ENCODE assay signal across 27 cellular contexts in genomic region chr3:13051581-13051980, GRCh38.
"Had no signal": no experiment of that assay in that cellular context is flagged by ENCODE, and none has a peak within 500 bp of the region (broad histone marks: within the 10 kb centered on the region; RNA-seq: fewer than 3 reads in every experiment).

No MANE protein-coding gene starts in this region.

- H3K9me3 ChIP-seq: esophagus muscularis mucosa, gastroesophageal sphincter, heart left ventricle, neutrophil, pancreas, right lobe of liver, stomach, thyroid gland, vagina had no signal

- H3K79me2 ChIP-seq: hepatocyte had no signal

- H2AFZ ChIP-seq: hepatocyte had no signal

- H3K4me2 ChIP-seq: hepatocyte, smooth muscle cell had no signal

- H3K36me3 ChIP-seq: esophagus muscularis mucosa, gastroesophageal sphincter, heart left ventricle, neutrophil, pancreas, right lobe of liver, stomach, thyroid gland, vagina had no signal

- ATAC-seq: foreskin keratinocyte; gastroesophageal sphincter; left lobe of liver; naive thymus-derived CD4-positive, alpha-beta T cell; pancreas; right lobe of liver had no signal

- H3K27me3 ChIP-seq: esophagus muscularis mucosa, gastroesophageal sphincter, heart left ventricle, hepatocyte, pancreas, right lobe of liver, thyroid gland, vagina had no signal

- H3K4me3 ChIP-seq: coronary artery, esophagus muscularis mucosa, gastroesophageal sphincter, heart left ventricle, hepatocyte, pancreas, right lobe of liver, smooth muscle cell, stomach, thyroid gland, vagina had no signal

- FAIRE-seq: endothelial cell of umbilical vein, kidney, pancreas had no signal

- DNase-seq: dermis blood vessel endothelial cell; effector memory CD4-positive, alpha-beta T cell; foreskin keratinocyte; mesenchymal stem cell; naive thymus-derived CD4-positive, alpha-beta T cell; retina; right lobe of liver; stimulated activated CD4-positive, alpha-beta T cell treated with anti-CD3 and anti-CD28 coated beads, Interleukin-12 subunit alpha, Interleukin-12 subunit beta, amount 100 ng/mL, for 4 hours; stimulated activated CD4-positive, alpha-beta T cell treated with anti-CD3 and anti-CD28 coated beads, Interleukin-1b, Interleukin-23, amount 100 ng/mL, for 48 hours; stimulated activated CD4-positive, alpha-beta T cell treated with anti-CD3 and anti-CD28 coated beads, Interleukin-4, amount 100 ng/mL, for 1 hour; stimulated activated CD8-positive, alpha-beta memory T cell treated with anti-CD3 and anti-CD28 coated beads, Interleukin-4, amount 100 ng/mL, for 48 hours; stimulated activated naive CD4-positive, alpha-beta T cell; stomach; trophoblast cell had no signal

- H3K27ac ChIP-seq: coronary artery, esophagus muscularis mucosa, foreskin keratinocyte, gastroesophageal sphincter, heart left ventricle, hepatocyte, neutrophil, pancreas, right lobe of liver, stomach, thyroid gland, vagina had no signal

- H3K4me1 ChIP-seq: esophagus muscularis mucosa, foreskin keratinocyte, gastroesophageal sphincter, pancreas, right lobe of liver, vagina had no signal
